Comparison of ENCODE assay signal across 25 cellular contexts in the genomic region with DNA sequence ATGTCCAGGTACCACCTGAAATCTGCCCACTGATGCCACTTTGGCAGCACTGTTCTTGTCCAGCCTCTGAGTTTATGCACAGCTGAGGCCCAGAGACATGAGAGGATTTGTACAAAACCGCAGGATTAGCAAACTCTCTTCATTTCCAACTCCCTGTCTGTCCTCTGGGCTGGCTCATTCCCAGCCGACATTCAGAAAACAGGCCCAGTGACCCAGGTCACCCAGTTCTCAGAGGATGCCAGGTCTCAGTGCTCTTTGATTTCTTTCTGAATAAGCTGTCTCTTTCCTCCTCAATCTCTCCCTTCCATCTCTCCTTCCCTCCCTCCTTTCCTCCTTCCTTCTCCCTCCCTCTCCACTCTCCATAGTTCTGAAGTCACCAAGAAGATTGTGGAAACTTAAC.
DNase-seq lines count a peak whose midpoint lies in the region; ATAC-seq lines count a peak whose summit lies in the region.
"Had no signal": no experiment of that assay in that cellular context is flagged by ENCODE, and none has a peak within 500 bp of the region (broad histone marks: within the 10 kb centered on the region; RNA-seq: fewer than 3 reads in every experiment).

No MANE protein-coding gene starts in this region.

- no peak overlapping the region for H3K27ac Mint-ChIP-seq in T-helper 2 cell treated with Interferon-gamma antibody and Interleukin-4, amounts not matched to agents 5 μg/mL and 100 μg/mL, for 36 hours
- H3K27ac Mint-ChIP-seq: activated CD4-positive, alpha-beta T cell treated with anti-CD3 and anti-CD28 coated beads, Interleukin-2, amount 10 ng/mL, durations not matched to agents 7 days and 5 days; activated CD8-positive, alpha-beta memory T cell treated with anti-CD3 and anti-CD28 coated beads, Interleukin-2, amount 10 ng/mL, durations not matched to agents 7 days and 5 days; activated T-cell treated with anti-CD3 and anti-CD28 coated beads, Interleukin-2, amount 50 U/mL, for 72 hours; immature natural killer cell; stimulated activated effector memory CD8-positive, alpha-beta T cell treated with anti-CD3 and anti-CD28 coated beads, Interleukin-12 subunit alpha, Interleukin-12 subunit beta, amount 100 ng/mL, for 72 hours had no signal

- H3K4me1 Mint-ChIP-seq in T-helper 2 cell treated with Interferon-gamma antibody and Interleukin-4, amounts not matched to agents 5 μg/mL and 100 μg/mL, for 36 hours (ENCODE audit: low read depth), result no peaks in the 10 kb centered on the region
- H3K4me1 Mint-ChIP-seq: activated CD4-positive, alpha-beta T cell treated with anti-CD3 and anti-CD28 coated beads, Interleukin-2, amount 10 ng/mL, durations not matched to agents 7 days and 5 days; activated CD8-positive, alpha-beta memory T cell treated with anti-CD3 and anti-CD28 coated beads, Interleukin-2, amount 10 ng/mL, durations not matched to agents 7 days and 5 days; immature natural killer cell; stimulated activated effector memory CD8-positive, alpha-beta T cell treated with anti-CD3 and anti-CD28 coated beads, Interleukin-12 subunit alpha, Interleukin-12 subunit beta, amount 100 ng/mL, for 72 hours had no signal

- peak; percentile 77 for DNase-seq in M059J (ENCODE audit: low read depth)
- DNase-seq in astrocyte of the hippocampus (ENCODE audit: low read depth, low spot score), result peak; percentile 60
- DNase-seq in globus pallidus (ENCODE audit: low spot score), result peak; percentile 43
- DNase-seq in pons (ENCODE audit: low spot score), result peak; percentile 25
- DNase-seq in left ventricle myocardium superior, result no peak
- no peak for DNase-seq in T-helper 2 cell treated with Interferon-gamma antibody and Interleukin-4, amounts not matched to agents 5 μg/mL and 100 μg/mL, for 36 hours (ENCODE audit: low spot score)
- DNase-seq: activated CD4-positive, alpha-beta T cell treated with anti-CD3 and anti-CD28 coated beads, Interleukin-2, amount 10 ng/mL, durations not matched to agents 7 days and 5 days; activated CD8-positive, alpha-beta memory T cell treated with anti-CD3 and anti-CD28 coated beads, Interleukin-2, amount 10 ng/mL, durations not matched to agents 7 days and 5 days; activated naive CD4-positive, alpha-beta T cell treated with Interleukin-2 at 50 U/mL for 16 hours; activated T-cell treated with anti-CD3 and anti-CD28 coated beads, Interleukin-2, amount 50 U/mL, for 72 hours; BE2C; DMS53; dorsolateral prefrontal cortex; foreskin melanocyte; GDM1; hippocampal formation; immature natural killer cell; MV-4-11; NCI-H2171 treated with DMSO at 0.1 percent for 48 hours; NCI-H524 treated with DMSO at 0.1 percent for 48 hours; stimulated activated CD4-positive, alpha-beta T cell treated with anti-CD3 and anti-CD28 coated beads, Interleukin-2, amount 100 ng/mL, for 48 hours had no signal

- intact Hi-C loops in left ventricle myocardium superior (cut with micrococcal nuclease), result no loop called here

- no peak overlapping the region for H3K4me3 Mint-ChIP-seq in T-helper 2 cell treated with Interferon-gamma antibody and Interleukin-4, amounts not matched to agents 5 μg/mL and 100 μg/mL, for 36 hours
- H3K4me3 Mint-ChIP-seq: activated CD4-positive, alpha-beta T cell treated with anti-CD3 and anti-CD28 coated beads, Interleukin-2, amount 10 ng/mL, durations not matched to agents 7 days and 5 days; activated CD8-positive, alpha-beta memory T cell treated with anti-CD3 and anti-CD28 coated beads, Interleukin-2, amount 10 ng/mL, durations not matched to agents 7 days and 5 days; activated T-cell treated with anti-CD3 and anti-CD28 coated beads, Interleukin-2, amount 50 U/mL, for 72 hours; immature natural killer cell; stimulated activated effector memory CD8-positive, alpha-beta T cell treated with anti-CD3 and anti-CD28 coated beads, Interleukin-12 subunit alpha, Interleukin-12 subunit beta, amount 100 ng/mL, for 72 hours had no signal

- no peaks in the 10 kb centered on the region for H3K9me3 Mint-ChIP-seq in T-helper 2 cell treated with Interferon-gamma antibody and Interleukin-4, amounts not matched to agents 5 μg/mL and 100 μg/mL, for 36 hours
- H3K9me3 Mint-ChIP-seq: activated CD4-positive, alpha-beta T cell treated with anti-CD3 and anti-CD28 coated beads, Interleukin-2, amount 10 ng/mL, durations not matched to agents 7 days and 5 days had no signal

- ATAC-seq in HG03565 (IDR thresholded peaks at IDR 0.05; ENCODE audit: unreplicated experiment), result no peak
- no peak for ATAC-seq in left ventricle myocardium superior
- ATAC-seq in HG03039 (IDR thresholded peaks at IDR 0.05; ENCODE audit: unreplicated experiment), result no peak
- ATAC-seq: activated CD8-positive, alpha-beta memory T cell treated with anti-CD3 and anti-CD28 coated beads, Interleukin-2, amount 10 ng/mL, durations not matched to agents 7 days and 5 days; activated T-cell treated with anti-CD3 and anti-CD28 coated beads, Interleukin-2, amount 50 U/mL, for 72 hours; psoas muscle; stimulated activated effector memory CD8-positive, alpha-beta T cell treated with anti-CD3 and anti-CD28 coated beads, Interleukin-12 subunit alpha, Interleukin-12 subunit beta, amount 100 ng/mL, for 72 hours had no signal

- H3K27me3 Mint-ChIP-seq in T-helper 2 cell treated with Interferon-gamma antibody and Interleukin-4, amounts not matched to agents 5 μg/mL and 100 μg/mL, for 36 hours (ENCODE audit: low read depth), result peaks cover 3% of the 10 kb centered on the region

- H3K36me3 Mint-ChIP-seq in T-helper 2 cell treated with Interferon-gamma antibody and Interleukin-4, amounts not matched to agents 5 μg/mL and 100 μg/mL, for 36 hours (ENCODE audit: low read depth), result no peaks in the 10 kb centered on the region
- H3K36me3 Mint-ChIP-seq: activated CD8-positive, alpha-beta memory T cell treated with anti-CD3 and anti-CD28 coated beads, Interleukin-2, amount 10 ng/mL, durations not matched to agents 7 days and 5 days; immature natural killer cell; stimulated activated effector memory CD8-positive, alpha-beta T cell treated with anti-CD3 and anti-CD28 coated beads, Interleukin-12 subunit alpha, Interleukin-12 subunit beta, amount 100 ng/mL, for 72 hours had no signal

Comparison
In these comparisons a context has a peak if more than half of its experiments do, and no peak if none do; other contexts are left out.
1. DNase-seq: peak in M059J (single experiment), astrocyte of the hippocampus (single experiment), globus pallidus (single experiment) and pons (single experiment); none in left ventricle myocardium superior (single experiment) and T-helper 2 cell treated with Interferon-gamma antibody and Interleukin-4, amounts not matched to agents 5 μg/mL and 100 μg/mL, for 36 hours (single experiment).